Comparison of ENCODE assay signal across 15 cellular contexts in genomic region chr17:55465771-55466170, GRCh38. TPM values are rescaled to one million over a fixed set of nuclear protein-coding genes. Genes with fewer than 3 reads are reported as not detected.
"Had no signal": no experiment of that assay in that cellular context is flagged by ENCODE, and none has a peak within 500 bp of the region (broad histone marks: within the 10 kb centered on the region; RNA-seq: fewer than 3 reads in every experiment).

No MANE protein-coding gene starts in this region.

RNA-seq across cellular contexts. Expression of gene SMIM36, which starts 45.5 kb away (rescaled TPM):
- total RNA-seq: activated B cell treated with CpG ODN at 0.5 μM for 24 hours; activated CD4-positive, alpha-beta memory T cell treated with anti-CD3 and anti-CD28 coated beads for 36 hours; activated CD4-positive, alpha-beta T cell treated with anti-CD3 and anti-CD28 coated beads, Interleukin-2, amount 10 ng/mL, durations not matched to agents 24 days and 14 days; activated CD8-positive, alpha-beta memory T cell treated with anti-CD3 and anti-CD28 coated beads for 36 hours; activated CD8-positive, alpha-beta T cell treated with anti-CD3 and anti-CD28 coated beads for 36 hours; activated naive CD8-positive, alpha-beta T cell treated with anti-CD3 and anti-CD28 coated beads, Interleukin-2, amount 10 ng/mL, durations not matched to agents 7 days and 5 days; activated T-cell treated with anti-CD3 and anti-CD28 coated beads, Interleukin-2, amount 50 U/mL, for 4 hours; activated T-cell treated with anti-CD3 and anti-CD28 coated beads, Interleukin-2, amount 50 U/mL, for 72 hours; activated T-helper 1 cell treated with anti-CD3 and anti-CD28 coated beads, Interleukin-12 subunit alpha, Interleukin-12 subunit beta, Interleukin-2, Interleukin-4 antibody, amounts not matched to agents 30 ng/mL and 10 ng/mL and 1 ng/mL, durations not matched to agents 14 hours and 24 hours and 36 hours; activated T-helper 17 cell treated with anti-CD3 and anti-CD28 coated beads, Interleukin-2, amount 50 U/mL, for 72 hours; ascending aorta; bronchial epithelial cell; cardiac muscle cell; chondrocyte had no signal
- polyA plus RNA-seq: adipose tissue, cardiac muscle cell had no signal
